ENCODE assay signal across 9 cellular contexts in the genomic region with DNA sequence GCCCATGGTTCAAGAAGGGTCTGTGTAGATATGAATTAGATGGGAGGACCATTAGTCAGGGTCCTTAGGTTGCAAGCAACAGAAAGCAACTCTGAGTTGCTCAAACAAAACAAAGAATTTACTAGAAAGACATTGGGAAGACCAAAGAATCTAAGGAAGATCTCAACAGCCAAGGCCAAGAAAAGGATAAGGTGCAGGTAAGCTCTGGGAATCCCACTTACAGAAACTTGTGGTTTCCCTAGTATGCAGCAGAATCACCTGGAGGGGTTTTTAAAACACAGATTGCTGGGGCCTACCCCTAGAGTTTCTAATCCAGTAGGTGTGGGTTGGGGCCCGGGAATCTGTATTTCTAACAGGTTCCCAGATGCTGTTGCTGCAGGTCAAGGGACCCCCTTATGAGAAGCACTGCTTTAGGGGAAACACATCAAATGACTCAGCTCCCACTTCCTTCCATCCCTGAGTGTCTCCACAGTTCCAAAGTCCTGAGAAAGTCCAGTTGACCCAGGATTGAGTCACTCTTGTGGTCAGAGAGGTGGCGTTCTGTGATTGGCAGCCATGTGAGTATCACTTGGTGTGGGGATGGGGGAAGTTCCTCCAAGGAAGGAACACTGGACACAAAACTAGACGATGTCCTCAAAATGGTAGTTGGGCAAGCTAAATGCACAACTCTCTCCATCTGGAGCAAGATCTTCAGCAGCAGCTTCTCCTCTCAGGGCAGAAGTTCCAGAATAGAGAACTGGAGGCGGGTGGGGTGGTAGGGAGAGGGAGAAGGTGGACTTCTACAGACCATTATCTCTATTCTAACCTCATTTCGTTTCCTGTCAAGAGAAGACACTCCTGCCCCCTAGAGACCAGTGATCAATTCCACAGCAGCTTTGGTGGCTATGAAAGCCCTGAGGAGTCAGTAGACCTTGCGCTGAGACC.
DNase-seq lines count a peak whose midpoint lies in the region; ATAC-seq and TF ChIP-seq lines count a peak whose summit lies in the region.
"Had no signal": no experiment of that assay in that cellular context is flagged by ENCODE, and none has a peak within 500 bp of the region (broad histone marks: within the 10 kb centered on the region; RNA-seq: fewer than 3 reads in every experiment).

No MANE protein-coding gene starts in this region.

- peak; percentile 21 for TF ChIP-seq CTCF in fibroblast of pulmonary artery (IDR thresholded peaks at IDR 0.05; ENCODE audit: low read length, missing control alignments)

- H3K4me3 Mint-ChIP-seq in stimulated activated naive CD8-positive, alpha-beta T cell treated with anti-CD3 and anti-CD28 coated beads, Interleukin-15, amount 100 ng/mL, for 72 hours, result no peak overlapping the region
- H3K4me3 Mint-ChIP-seq: B cell had no signal

- H3K4me3 ChIP-seq in fibroblast of pulmonary artery (replicated peaks; ENCODE audit: low read depth, low read length), result no peak overlapping the region

- peak; percentile 33 for ATAC-seq in stimulated activated naive CD8-positive, alpha-beta T cell treated with anti-CD3 and anti-CD28 coated beads, Interleukin-15, amount 100 ng/mL, for 72 hours

- H3K4me1 Mint-ChIP-seq in stimulated activated naive CD8-positive, alpha-beta T cell treated with anti-CD3 and anti-CD28 coated beads, Interleukin-15, amount 100 ng/mL, for 72 hours, result peaks cover 43% of the 10 kb centered on the region

- DNase-seq in NCI-H748 (lab: John Stamatoyannopoulos, UW; ENCODE audit: unreplicated experiment) (peak; percentile 1), NCI-H748 treated with DMSO at 0.1 percent for 48 hours (lab: John Stamatoyannopoulos, UW) (no peak), OCI-M1 (lab: John Stamatoyannopoulos, UW) (peak; percentile 91), fibroblast of pulmonary artery (ENCODE audit: low read depth) (peak; percentile 55), foreskin melanocyte (no peak)
- no peak for DNase-seq in stimulated activated naive CD8-positive, alpha-beta T cell treated with anti-CD3 and anti-CD28 coated beads, Interleukin-15, amount 100 ng/mL, for 72 hours
- no peak for DNase-seq in stimulated activated CD4-positive, alpha-beta T cell treated with anti-CD3 and anti-CD28 coated beads, Interleukin-1b, Interleukin-23, amount 100 ng/mL, for 48 hours
- no peak for DNase-seq in stimulated activated CD4-positive, alpha-beta T cell treated with anti-CD3 and anti-CD28 coated beads, Interleukin-2, amount 100 ng/mL, for 48 hours

- H3K9me3 Mint-ChIP-seq in stimulated activated naive CD8-positive, alpha-beta T cell treated with anti-CD3 and anti-CD28 coated beads, Interleukin-15, amount 100 ng/mL, for 72 hours, result peaks cover 0 to 7% of the 10 kb centered on the region in 2 donors

- no peak overlapping the region for H3K27ac Mint-ChIP-seq in stimulated activated naive CD8-positive, alpha-beta T cell treated with anti-CD3 and anti-CD28 coated beads, Interleukin-15, amount 100 ng/mL, for 72 hours
- H3K27ac Mint-ChIP-seq: B cell had no signal

- H3K27me3 Mint-ChIP-seq in stimulated activated naive CD8-positive, alpha-beta T cell treated with anti-CD3 and anti-CD28 coated beads, Interleukin-15, amount 100 ng/mL, for 72 hours, result peaks cover 25% of the 10 kb centered on the region
- H3K27me3 Mint-ChIP-seq: B cell had no signal

Comparison
In these comparisons a context has a peak if more than half of its experiments do, and no peak if none do; other contexts are left out.
1. DNase-seq: peak in NCI-H748 (single experiment), OCI-M1 (single experiment) and fibroblast of pulmonary artery (single experiment); none in NCI-H748 treated with DMSO at 0.1 percent for 48 hours (single experiment), stimulated activated naive CD8-positive, alpha-beta T cell treated with anti-CD3 and anti-CD28 coated beads, Interleukin-15, amount 100 ng/mL, for 72 hours (0 of 2), stimulated activated CD4-positive, alpha-beta T cell treated with anti-CD3 and anti-CD28 coated beads, Interleukin-1b, Interleukin-23, amount 100 ng/mL, for 48 hours (single experiment), foreskin melanocyte (single experiment) and stimulated activated CD4-positive, alpha-beta T cell treated with anti-CD3 and anti-CD28 coated beads, Interleukin-2, amount 100 ng/mL, for 48 hours (0 of 2).